Comparison of ENCODE assay signal across 8 cellular contexts in genomic region chr10:63133787-63134557, GRCh38. TPM values are rescaled to one million over a fixed set of nuclear protein-coding genes. Genes with fewer than 3 reads are reported as not detected.
DNase-seq lines count a peak whose midpoint lies in the region; TF ChIP-seq lines count a peak whose summit lies in the region.

No MANE protein-coding gene starts in this region.

- DNase-seq in SIG-M5 treated with dmso at 0.1 percent for 504 hours (lab: John Stamatoyannopoulos, UW; ENCODE audit: unreplicated experiment) (peak; percentile 38), SIG-M5 (lab: John Stamatoyannopoulos, UW) (no peak), SK-N-MC (ENCODE audit: low read depth, low spot score) (no peak), epithelial cell of prostate (ENCODE audit: low read depth, low spot score) (no peak), mucosa of gallbladder (ENCODE audit: low spot score) (no peak), NCI-H2107 treated with DMSO at 0.1 percent for 48 hours (lab: John Stamatoyannopoulos, UW; ENCODE audit: unreplicated experiment) (no peak)
- DNase-seq in stimulated activated CD4-positive, alpha-beta T cell treated with anti-CD3 and anti-CD28 coated beads, Interleukin-4, amount 100 ng/mL, for 4 hours = no peak

- H3K9me3 ChIP-seq in SK-N-MC (ENCODE audit: low read depth, low read length) (no peaks in the 10 kb centered on the region), neural cell (ENCODE audit: low read length) (no peaks in the 10 kb centered on the region)

- no peak for TF ChIP-seq CTCF in neural cell (IDR thresholded peaks at IDR 0.05; ENCODE audit: poor library complexity, severe bottlenecking)

- H3K36me3 ChIP-seq in SK-N-MC (ENCODE audit: insufficient read depth, low read length) = no peaks in the 10 kb centered on the region
- H3K36me3 ChIP-seq in neural cell (ENCODE audit: insufficient read depth, low read length) = no peaks in the 10 kb centered on the region

- no peaks in the 10 kb centered on the region for H3K27me3 ChIP-seq in neural cell (ENCODE audit: insufficient read depth, low read depth, low read length)

- no peaks in the 10 kb centered on the region for H4K20me1 ChIP-seq in neural cell (ENCODE audit: insufficient read depth)

- no peak for TF ChIP-seq EP300 in neural cell (conservative IDR thresholded peaks at IDR 0.05; ENCODE audit: poor library complexity, severe bottlenecking)

- TF ChIP-seq RAD21 in neural cell (conservative IDR thresholded peaks at IDR 0.05) = no peak

- H3K9me2 ChIP-seq in neural cell (ENCODE audit: insufficient read depth, low read length) = no peaks in the 10 kb centered on the region

- no peak overlapping the region for H3K27ac ChIP-seq in SK-N-MC
- peak overlapping the region; percentile 91 for H3K27ac ChIP-seq in epithelial cell of prostate
- peak overlapping the region; percentile 89 for H3K27ac ChIP-seq in neural cell (ENCODE audit: low read length)

- H2AFZ ChIP-seq in neural cell (ENCODE audit: low read depth, low read length) = peak overlapping the region; percentile 96

- peak overlapping the region; percentile 84 for H3K4me3 ChIP-seq in SK-N-MC
- peak overlapping the region; percentile 79 for H3K4me3 ChIP-seq in neural cell (ENCODE audit: low read length)

- H3K9ac ChIP-seq in SK-N-MC (ENCODE audit: insufficient read length) = peak overlapping the region; percentile 90
- H3K9ac ChIP-seq in neural cell (ENCODE audit: low read length) = peak overlapping the region; percentile 89

- H3K4me2 ChIP-seq in neural cell (ENCODE audit: low read length) = peak overlapping the region; percentile 89

- H3F3A ChIP-seq in neural cell (ENCODE audit: insufficient read depth, low read length, poor library complexity, severe bottlenecking) = no peaks in the 10 kb centered on the region

- H3K79me2 ChIP-seq in neural cell (replicated peaks; ENCODE audit: insufficient read depth, low read length) = peaks cover 35% of the 10 kb centered on the region

TF ChIP-seq in neural cell, 6 proteins besides CTCF, POLR2A, EP300 and RAD21:
- TF ChIP-seq MXI1 (conservative IDR thresholded peaks at IDR 0.05; ENCODE audit: poor library complexity, severe bottlenecking) (no peak), SMC3 (conservative IDR thresholded peaks at IDR 0.05; ENCODE audit: poor library complexity) (no peak), TAF1 (IDR thresholded peaks at IDR 0.05; ENCODE audit: low read depth) (no peak), POLR2AphosphoS5 (IDR thresholded peaks at IDR 0.05) (no peak), EZH2 (IDR thresholded peaks at IDR 0.05; ENCODE audit: borderline replicate concordance, insufficient read depth, low read length, poor library complexity, severe bottlenecking) (no peak)
- TF ChIP-seq, protein P1, sequence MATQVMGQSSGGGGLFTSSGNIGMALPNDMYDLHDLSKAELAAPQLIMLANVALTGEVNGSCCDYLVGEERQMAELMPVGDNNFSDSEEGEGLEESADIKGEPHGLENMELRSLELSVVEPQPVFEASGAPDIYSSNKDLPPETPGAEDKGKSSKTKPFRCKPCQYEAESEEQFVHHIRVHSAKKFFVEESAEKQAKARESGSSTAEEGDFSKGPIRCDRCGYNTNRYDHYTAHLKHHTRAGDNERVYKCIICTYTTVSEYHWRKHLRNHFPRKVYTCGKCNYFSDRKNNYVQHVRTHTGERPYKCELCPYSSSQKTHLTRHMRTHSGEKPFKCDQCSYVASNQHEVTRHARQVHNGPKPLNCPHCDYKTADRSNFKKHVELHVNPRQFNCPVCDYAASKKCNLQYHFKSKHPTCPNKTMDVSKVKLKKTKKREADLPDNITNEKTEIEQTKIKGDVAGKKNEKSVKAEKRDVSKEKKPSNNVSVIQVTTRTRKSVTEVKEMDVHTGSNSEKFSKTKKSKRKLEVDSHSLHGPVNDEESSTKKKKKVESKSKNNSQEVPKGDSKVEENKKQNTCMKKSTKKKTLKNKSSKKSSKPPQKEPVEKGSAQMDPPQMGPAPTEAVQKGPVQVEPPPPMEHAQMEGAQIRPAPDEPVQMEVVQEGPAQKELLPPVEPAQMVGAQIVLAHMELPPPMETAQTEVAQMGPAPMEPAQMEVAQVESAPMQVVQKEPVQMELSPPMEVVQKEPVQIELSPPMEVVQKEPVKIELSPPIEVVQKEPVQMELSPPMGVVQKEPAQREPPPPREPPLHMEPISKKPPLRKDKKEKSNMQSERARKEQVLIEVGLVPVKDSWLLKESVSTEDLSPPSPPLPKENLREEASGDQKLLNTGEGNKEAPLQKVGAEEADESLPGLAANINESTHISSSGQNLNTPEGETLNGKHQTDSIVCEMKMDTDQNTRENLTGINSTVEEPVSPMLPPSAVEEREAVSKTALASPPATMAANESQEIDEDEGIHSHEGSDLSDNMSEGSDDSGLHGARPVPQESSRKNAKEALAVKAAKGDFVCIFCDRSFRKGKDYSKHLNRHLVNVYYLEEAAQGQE (IDR thresholded peaks at IDR 0.05; ENCODE audit: borderline replicate concordance) = no peak

RNA-seq across cellular contexts. Expression of gene NRBF2, which starts 0.8 kb away (rescaled TPM):
- 29.1 and 32.7 TPM in 2 replicates for polyA plus RNA-seq in neural cell
- polyA minus RNA-seq in neural cell = 29.0 and 30.3 TPM in 2 replicates
- 15.0 TPM for total RNA-seq in mucosa of gallbladder
